In genomic region chr14:104942586-104942985, GRCh38 we compare ENCODE assay signal across 30 cellular contexts. TPM values are rescaled to one million over a fixed set of nuclear protein-coding genes. Genes with fewer than 3 reads are reported as not detected.
"Had no signal": no experiment of that assay in that cellular context is flagged by ENCODE, and none has a peak within 500 bp of the region (broad histone marks: within the 10 kb centered on the region; RNA-seq: fewer than 3 reads in every experiment).

No MANE protein-coding gene starts in this region.

- H3K9me3 Mint-ChIP-seq: activated CD4-positive, alpha-beta memory T cell treated with anti-CD3 and anti-CD28 coated beads for 36 hours; activated CD4-positive, alpha-beta T cell treated with anti-CD3 and anti-CD28 coated beads, Interleukin-2, amount 10 ng/mL, durations not matched to agents 7 days and 5 days; activated naive CD4-positive, alpha-beta T cell treated with anti-CD3 and anti-CD28 coated beads, Interleukin-2, amount 10 ng/mL, durations not matched to agents 7 days and 5 days; activated naive CD8-positive, alpha-beta T cell treated with anti-CD3 and anti-CD28 coated beads, Interleukin-2, amount 10 ng/mL, durations not matched to agents 7 days and 5 days; activated T-helper 1 cell treated with anti-CD3 and anti-CD28 coated beads, Interleukin-12 subunit alpha, Interleukin-12 subunit beta, Interleukin-2, Interleukin-4 antibody, amounts not matched to agents 30 ng/mL and 10 ng/mL and 1 ng/mL, durations not matched to agents 14 hours and 24 hours and 36 hours; T-helper 1 cell treated with Interleukin-12 subunit alpha and Interleukin-12 subunit beta and Interleukin-4 antibody, amounts not matched to agents 30 μg/mL and 1 μg/mL, for 36 hours had no signal

- H3K4me3 Mint-ChIP-seq: activated CD4-positive, alpha-beta memory T cell treated with anti-CD3 and anti-CD28 coated beads for 36 hours; activated CD4-positive, alpha-beta T cell treated with anti-CD3 and anti-CD28 coated beads, Interleukin-2, amount 10 ng/mL, durations not matched to agents 7 days and 5 days; activated naive CD4-positive, alpha-beta T cell treated with anti-CD3 and anti-CD28 coated beads, Interleukin-2, amount 10 ng/mL, durations not matched to agents 7 days and 5 days; activated naive CD8-positive, alpha-beta T cell treated with anti-CD3 and anti-CD28 coated beads, Interleukin-2, amount 10 ng/mL, durations not matched to agents 7 days and 5 days; activated T-helper 1 cell treated with anti-CD3 and anti-CD28 coated beads, Interleukin-12 subunit alpha, Interleukin-12 subunit beta, Interleukin-2, Interleukin-4 antibody, amounts not matched to agents 30 ng/mL and 10 ng/mL and 1 ng/mL, durations not matched to agents 14 hours and 24 hours and 36 hours; T-helper 1 cell treated with Interleukin-12 subunit alpha and Interleukin-12 subunit beta and Interleukin-4 antibody, amounts not matched to agents 30 μg/mL and 1 μg/mL, for 36 hours; WTC11 had no signal

- H3K36me3 ChIP-seq: adrenal gland, MG63, SJSA1 had no signal

- ATAC-seq: Panc1, SK-N-SH treated with all-trans-retinoic acid at 6 μM for 48 hours, WTC11 had no signal

- H3K4me3 ChIP-seq: adrenal gland, MG63, SJSA1 had no signal

- H3K36me3 Mint-ChIP-seq: activated CD4-positive, alpha-beta memory T cell treated with anti-CD3 and anti-CD28 coated beads for 36 hours; activated naive CD4-positive, alpha-beta T cell treated with anti-CD3 and anti-CD28 coated beads, Interleukin-2, amount 10 ng/mL, durations not matched to agents 7 days and 5 days; activated naive CD8-positive, alpha-beta T cell treated with anti-CD3 and anti-CD28 coated beads, Interleukin-2, amount 10 ng/mL, durations not matched to agents 7 days and 5 days; WTC11 had no signal

- H3K27ac Mint-ChIP-seq: activated CD4-positive, alpha-beta memory T cell treated with anti-CD3 and anti-CD28 coated beads for 36 hours; activated CD4-positive, alpha-beta T cell treated with anti-CD3 and anti-CD28 coated beads, Interleukin-2, amount 10 ng/mL, durations not matched to agents 7 days and 5 days; activated naive CD4-positive, alpha-beta T cell treated with anti-CD3 and anti-CD28 coated beads, Interleukin-2, amount 10 ng/mL, durations not matched to agents 7 days and 5 days; activated naive CD8-positive, alpha-beta T cell treated with anti-CD3 and anti-CD28 coated beads, Interleukin-2, amount 10 ng/mL, durations not matched to agents 7 days and 5 days; activated T-helper 1 cell treated with anti-CD3 and anti-CD28 coated beads, Interleukin-12 subunit alpha, Interleukin-12 subunit beta, Interleukin-2, Interleukin-4 antibody, amounts not matched to agents 30 ng/mL and 10 ng/mL and 1 ng/mL, durations not matched to agents 14 hours and 24 hours and 36 hours; T-helper 1 cell treated with Interleukin-12 subunit alpha and Interleukin-12 subunit beta and Interleukin-4 antibody, amounts not matched to agents 30 μg/mL and 1 μg/mL, for 36 hours; WTC11 had no signal

- H3K27ac ChIP-seq: adrenal gland, SJSA1 had no signal

- DNase-seq: activated CD4-positive, alpha-beta memory T cell treated with anti-CD3 and anti-CD28 coated beads for 36 hours; activated CD4-positive, alpha-beta T cell treated with anti-CD3 and anti-CD28 coated beads, Interleukin-2, amount 10 ng/mL, durations not matched to agents 7 days and 5 days; activated CD4-positive, CD25-positive, alpha-beta regulatory T cell treated with anti-CD3 and anti-CD28 coated beads, Interleukin-2, amount 50 U/mL, for 72 hours; activated gamma-delta T cell; activated naive CD4-positive, alpha-beta T cell treated with anti-CD3 and anti-CD28 coated beads, Interleukin-2, amount 10 ng/mL, durations not matched to agents 7 days and 5 days; activated naive CD8-positive, alpha-beta T cell treated with anti-CD3 and anti-CD28 coated beads, Interleukin-2, amount 10 ng/mL, durations not matched to agents 7 days and 5 days; anterior cingulate cortex; MG63; MV-4-11; NCI-H1092 treated with DMSO at 0.1 percent for 48 hours; NCI-H1417 treated with DMSO at 0.1 percent for 48 hours; NCI-H1694; NCI-H2029; NCI-H2107; NCI-H2171 treated with DMSO at 0.1 percent for 48 hours; NCI-H345; NCI-H510A; NCI-H526 treated with DMSO at 0.1 percent for 48 hours; NCI-H82; OCI-M1; RPMI8226; SHP77 had no signal

- H3K9me3 ChIP-seq: adrenal gland, MG63, SJSA1 had no signal

- H3K27me3 ChIP-seq: adrenal gland, MG63, SJSA1 had no signal

- H3K4me1 ChIP-seq: adrenal gland, SJSA1 had no signal

- H3K4me1 Mint-ChIP-seq: activated CD4-positive, alpha-beta T cell treated with anti-CD3 and anti-CD28 coated beads, Interleukin-2, amount 10 ng/mL, durations not matched to agents 7 days and 5 days; activated naive CD4-positive, alpha-beta T cell treated with anti-CD3 and anti-CD28 coated beads, Interleukin-2, amount 10 ng/mL, durations not matched to agents 7 days and 5 days; activated naive CD8-positive, alpha-beta T cell treated with anti-CD3 and anti-CD28 coated beads, Interleukin-2, amount 10 ng/mL, durations not matched to agents 7 days and 5 days; WTC11 had no signal

RNA-seq across cellular contexts. Expression of gene PLD4, which starts 17.9 kb away (rescaled TPM):
- total RNA-seq: activated CD4-positive, alpha-beta memory T cell treated with anti-CD3 and anti-CD28 coated beads for 36 hours; activated CD4-positive, alpha-beta T cell treated with anti-CD3 and anti-CD28 coated beads, Interleukin-2, amount 10 ng/mL, durations not matched to agents 7 days and 5 days; activated CD8-positive, alpha-beta memory T cell treated with anti-CD3 and anti-CD28 coated beads for 36 hours; SJSA1 had no signal

RNA-seq across cellular contexts. Expression of gene AHNAK2, which starts 35.6 kb away (rescaled TPM):
- total RNA-seq: activated CD4-positive, alpha-beta T cell treated with anti-CD3 and anti-CD28 coated beads, Interleukin-2, amount 10 ng/mL, durations not matched to agents 7 days and 5 days had no signal
